In genomic region chr9:123471843-123472570, GRCh38 we compare ENCODE assay signal across 20 cellular contexts.
"Had no signal": no experiment of that assay in that cellular context is flagged by ENCODE, and none has a peak within 500 bp of the region (broad histone marks: within the 10 kb centered on the region; RNA-seq: fewer than 3 reads in every experiment).

No MANE protein-coding gene starts in this region.

- H3K27me3 Mint-ChIP-seq: activated B cell treated with CpG ODN at 0.5 μM for 24 hours; activated CD4-positive, alpha-beta T cell treated with anti-CD3 and anti-CD28 coated beads for 36 hours; activated naive CD4-positive, alpha-beta T cell treated with anti-CD3 and anti-CD28 coated beads, Interleukin-2, amount 10 ng/mL, durations not matched to agents 7 days and 5 days; type B pancreatic cell had no signal

- ATAC-seq: activated CD4-positive, alpha-beta T cell treated with anti-CD3 and anti-CD28 coated beads for 36 hours; activated T-cell treated with anti-CD3 and anti-CD28 coated beads, Interleukin-2, amount 50 U/mL, for 72 hours; gastrocnemius medialis had no signal

- H3K9me3 Mint-ChIP-seq: activated B cell treated with CpG ODN at 0.5 μM for 24 hours; activated naive CD4-positive, alpha-beta T cell treated with anti-CD3 and anti-CD28 coated beads, Interleukin-2, amount 10 ng/mL, durations not matched to agents 7 days and 5 days; activated T-cell treated with anti-CD3 and anti-CD28 coated beads, Interleukin-2, amount 50 U/mL, for 72 hours; endodermal cell; nephron; type B pancreatic cell had no signal

- H3K4me3 Mint-ChIP-seq: activated B cell treated with CpG ODN at 0.5 μM for 24 hours; activated CD4-positive, alpha-beta T cell treated with anti-CD3 and anti-CD28 coated beads for 36 hours; activated naive CD4-positive, alpha-beta T cell treated with anti-CD3 and anti-CD28 coated beads, Interleukin-2, amount 10 ng/mL, durations not matched to agents 7 days and 5 days; activated T-cell treated with anti-CD3 and anti-CD28 coated beads, Interleukin-2, amount 50 U/mL, for 72 hours; endodermal cell; nephron; type B pancreatic cell had no signal

- H3K27ac Mint-ChIP-seq: activated B cell treated with CpG ODN at 0.5 μM for 24 hours; activated CD4-positive, alpha-beta T cell treated with anti-CD3 and anti-CD28 coated beads for 36 hours; activated naive CD4-positive, alpha-beta T cell treated with anti-CD3 and anti-CD28 coated beads, Interleukin-2, amount 10 ng/mL, durations not matched to agents 7 days and 5 days; activated T-cell treated with anti-CD3 and anti-CD28 coated beads, Interleukin-2, amount 50 U/mL, for 72 hours; endodermal cell; nephron had no signal

- H3K36me3 Mint-ChIP-seq: activated naive CD4-positive, alpha-beta T cell treated with anti-CD3 and anti-CD28 coated beads, Interleukin-2, amount 10 ng/mL, durations not matched to agents 7 days and 5 days had no signal

- DNase-seq: activated B cell treated with CpG ODN at 0.5 μM for 24 hours; activated CD4-positive, alpha-beta T cell treated with anti-CD3 and anti-CD28 coated beads for 36 hours; activated CD4-positive, alpha-beta T cell treated with anti-CD3 and anti-CD28 coated beads, Interleukin-2, amount 50 U/mL, for 4 hours; activated effector memory CD4-positive, alpha-beta T cell treated with anti-CD3 and anti-CD28 coated beads, Interleukin-2, amount 50 U/mL, for 16 hours; activated naive CD4-positive, alpha-beta T cell treated with anti-CD3 and anti-CD28 coated beads, Interleukin-2, amount 10 ng/mL, durations not matched to agents 7 days and 5 days; activated T-cell treated with anti-CD3 and anti-CD28 coated beads, Interleukin-2, amount 50 U/mL, for 72 hours; cerebellar nuclear complex; cortex of kidney; endodermal cell; esophagus squamous epithelium; gastrocnemius medialis; head of caudate nucleus; islet precursor cell; left colon; mesenchymal stem cell; occipital lobe; stimulated activated CD4-positive, alpha-beta T cell treated with anti-CD3 and anti-CD28 coated beads, Interleukin-4, amount 100 ng/mL, for 1 hour; stimulated activated naive CD4-positive, alpha-beta T cell treated with Interleukin-2 at 50 U/mL for 16 hours had no signal

- H3K4me1 Mint-ChIP-seq: activated CD4-positive, alpha-beta T cell treated with anti-CD3 and anti-CD28 coated beads for 36 hours; activated naive CD4-positive, alpha-beta T cell treated with anti-CD3 and anti-CD28 coated beads, Interleukin-2, amount 10 ng/mL, durations not matched to agents 7 days and 5 days had no signal
